ENCODE assay signal across 2 cellular contexts in the genomic region with DNA sequence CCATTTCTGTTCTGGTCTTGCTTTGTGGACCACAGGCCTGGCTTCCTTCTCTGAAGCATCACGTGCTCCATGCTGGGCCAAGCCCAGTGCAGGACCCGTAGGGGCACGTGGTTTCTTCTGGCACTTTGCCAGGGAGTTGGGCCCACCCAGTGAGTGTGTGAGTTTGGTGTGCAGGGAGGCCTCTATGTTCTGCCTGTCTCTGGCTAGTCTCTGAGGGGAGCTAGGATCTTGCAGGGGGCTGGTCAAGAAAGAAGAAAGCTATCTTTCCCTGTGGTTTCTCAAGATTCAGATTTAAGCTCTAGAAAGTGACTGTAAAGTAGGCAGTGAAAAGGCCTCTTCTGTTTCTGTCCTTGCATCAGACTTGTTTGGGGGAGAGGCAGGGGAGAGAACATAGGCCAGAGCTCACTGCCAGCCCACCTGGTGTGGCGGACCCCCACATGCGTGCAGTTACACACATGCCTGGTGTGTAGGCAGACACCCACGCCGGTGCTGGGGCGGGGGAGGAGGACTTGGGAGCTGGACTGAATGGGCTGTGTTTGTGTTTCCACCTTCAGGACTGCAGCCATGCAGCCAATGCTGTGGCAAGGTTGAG.
TF ChIP-seq lines count a peak whose summit lies in the region.

No MANE protein-coding gene starts in this region.

TF ChIP-seq in K562, 482 proteins besides CTCF, POLR2A, EP300 and RAD21 (continues in another document):
- TF ChIP-seq, protein P1, sequence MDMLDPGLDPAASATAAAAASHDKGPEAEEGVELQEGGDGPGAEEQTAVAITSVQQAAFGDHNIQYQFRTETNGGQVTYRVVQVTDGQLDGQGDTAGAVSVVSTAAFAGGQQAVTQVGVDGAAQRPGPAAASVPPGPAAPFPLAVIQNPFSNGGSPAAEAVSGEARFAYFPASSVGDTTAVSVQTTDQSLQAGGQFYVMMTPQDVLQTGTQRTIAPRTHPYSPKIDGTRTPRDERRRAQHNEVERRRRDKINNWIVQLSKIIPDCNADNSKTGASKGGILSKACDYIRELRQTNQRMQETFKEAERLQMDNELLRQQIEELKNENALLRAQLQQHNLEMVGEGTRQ (CRISPR knock-in tag; IDR thresholded peaks at IDR 0.05): peak; percentile 95
- no peak for TF ChIP-seq SRF (CRISPR knock-in tag; IDR thresholded peaks at IDR 0.05)
- no peak for TF ChIP-seq ZNF124 (CRISPR knock-in tag; IDR thresholded peaks at IDR 0.05)
- peak; percentile 70 for TF ChIP-seq EGR1 (conservative IDR thresholded peaks at IDR 0.05)
- TF ChIP-seq MEF2D (tag; conservative IDR thresholded peaks at IDR 0.05; ENCODE audit: low read depth): no peak
- no peak for TF ChIP-seq CBFA2T3 (IDR thresholded peaks at IDR 0.05)
- TF ChIP-seq L3MBTL2 (IDR thresholded peaks at IDR 0.05): peak; percentile 46; the same call in 1 of the 2 replicates
- TF ChIP-seq MYC (IDR thresholded peaks at IDR 0.05; ENCODE audit: low read depth, low read length): peak; percentile 76
- TF ChIP-seq MYC (CRISPR knock-in tag; IDR thresholded peaks at IDR 0.05; ENCODE audit: borderline replicate concordance, low read depth): no peak
- peak; percentile 91 for TF ChIP-seq SMAD1 (IDR thresholded peaks at IDR 0.05; ENCODE audit: low read depth, low read length, partially characterized antibody)
- no peak for TF ChIP-seq FUS (optimal IDR thresholded peaks at IDR 0.05; ENCODE audit: low read depth, low read length)
- TF ChIP-seq NELFE (IDR thresholded peaks at IDR 0.05; ENCODE audit: insufficient read depth, insufficient read length): no peak
- TF ChIP-seq, protein P2, sequence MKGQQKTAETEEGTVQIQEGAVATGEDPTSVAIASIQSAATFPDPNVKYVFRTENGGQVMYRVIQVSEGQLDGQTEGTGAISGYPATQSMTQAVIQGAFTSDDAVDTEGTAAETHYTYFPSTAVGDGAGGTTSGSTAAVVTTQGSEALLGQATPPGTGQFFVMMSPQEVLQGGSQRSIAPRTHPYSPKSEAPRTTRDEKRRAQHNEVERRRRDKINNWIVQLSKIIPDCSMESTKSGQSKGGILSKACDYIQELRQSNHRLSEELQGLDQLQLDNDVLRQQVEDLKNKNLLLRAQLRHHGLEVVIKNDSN (CRISPR knock-in tag; IDR thresholded peaks at IDR 0.05): peak; percentile 86
- TF ChIP-seq MTA3 (IDR thresholded peaks at IDR 0.05; ENCODE audit: borderline replicate concordance): peak; percentile 38; the same call in 1 of the 2 replicates
- no peak for TF ChIP-seq FOXP1 (CRISPR knock-in tag; IDR thresholded peaks at IDR 0.05)
- TF ChIP-seq C11orf30 (IDR thresholded peaks at IDR 0.05; ENCODE audit: low read depth): no peak
- no peak for TF ChIP-seq TBP (optimal IDR thresholded peaks at IDR 0.05; ENCODE audit: low read depth, low read length)
- no peak for TF ChIP-seq FOXA1 (IDR thresholded peaks at IDR 0.05; ENCODE audit: borderline replicate concordance)
- TF ChIP-seq NFIX (CRISPR knock-in tag; IDR thresholded peaks at IDR 0.05; ENCODE audit: low read depth): peak; percentile 96
- no peak for TF ChIP-seq ZNF778 (CRISPR knock-in tag; IDR thresholded peaks at IDR 0.05)
- no peak for TF ChIP-seq HMG20A (CRISPR knock-in tag; conservative IDR thresholded peaks at IDR 0.05)
- no peak for TF ChIP-seq TRIM28 (IDR thresholded peaks at IDR 0.05)
- TF ChIP-seq COPS2 (conservative IDR thresholded peaks at IDR 0.05): no peak
- TF ChIP-seq ARNT (IDR thresholded peaks at IDR 0.05): no peak
- no peak for TF ChIP-seq TFAM (CRISPR knock-in tag; conservative IDR thresholded peaks at IDR 0.05)
- TF ChIP-seq, protein P3, sequence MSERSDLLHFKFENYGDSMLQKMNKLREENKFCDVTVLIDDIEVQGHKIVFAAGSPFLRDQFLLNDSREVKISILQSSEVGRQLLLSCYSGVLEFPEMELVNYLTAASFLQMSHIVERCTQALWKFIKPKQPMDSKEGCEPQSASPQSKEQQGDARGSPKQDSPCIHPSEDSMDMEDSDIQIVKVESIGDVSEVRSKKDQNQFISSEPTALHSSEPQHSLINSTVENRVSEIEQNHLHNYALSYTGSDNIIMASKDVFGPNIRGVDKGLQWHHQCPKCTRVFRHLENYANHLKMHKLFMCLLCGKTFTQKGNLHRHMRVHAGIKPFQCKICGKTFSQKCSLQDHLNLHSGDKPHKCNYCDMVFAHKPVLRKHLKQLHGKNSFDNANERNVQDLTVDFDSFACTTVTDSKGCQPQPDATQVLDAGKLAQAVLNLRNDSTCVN (CRISPR knock-in tag; IDR thresholded peaks at IDR 0.05): no peak
- TF ChIP-seq NR2C1 (IDR thresholded peaks at IDR 0.05): no peak
- TF ChIP-seq NR2C1 (tag; IDR thresholded peaks at IDR 0.05): no peak
- TF ChIP-seq, protein P4, sequence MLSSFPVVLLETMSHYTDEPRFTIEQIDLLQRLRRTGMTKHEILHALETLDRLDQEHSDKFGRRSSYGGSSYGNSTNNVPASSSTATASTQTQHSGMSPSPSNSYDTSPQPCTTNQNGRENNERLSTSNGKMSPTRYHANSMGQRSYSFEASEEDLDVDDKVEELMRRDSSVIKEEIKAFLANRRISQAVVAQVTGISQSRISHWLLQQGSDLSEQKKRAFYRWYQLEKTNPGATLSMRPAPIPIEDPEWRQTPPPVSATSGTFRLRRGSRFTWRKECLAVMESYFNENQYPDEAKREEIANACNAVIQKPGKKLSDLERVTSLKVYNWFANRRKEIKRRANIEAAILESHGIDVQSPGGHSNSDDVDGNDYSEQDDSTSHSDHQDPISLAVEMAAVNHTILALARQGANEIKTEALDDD (IDR thresholded peaks at IDR 0.05): no peak
- no peak for TF ChIP-seq ZC3H4 (CRISPR knock-in tag; IDR thresholded peaks at IDR 0.05; ENCODE audit: borderline replicate concordance)
- TF ChIP-seq SMARCA5 (IDR thresholded peaks at IDR 0.05): no peak

TF ChIP-seq in HepG2, 621 proteins besides CTCF, POLR2A, EP300 and RAD21:
- TF ChIP-seq, protein P5, sequence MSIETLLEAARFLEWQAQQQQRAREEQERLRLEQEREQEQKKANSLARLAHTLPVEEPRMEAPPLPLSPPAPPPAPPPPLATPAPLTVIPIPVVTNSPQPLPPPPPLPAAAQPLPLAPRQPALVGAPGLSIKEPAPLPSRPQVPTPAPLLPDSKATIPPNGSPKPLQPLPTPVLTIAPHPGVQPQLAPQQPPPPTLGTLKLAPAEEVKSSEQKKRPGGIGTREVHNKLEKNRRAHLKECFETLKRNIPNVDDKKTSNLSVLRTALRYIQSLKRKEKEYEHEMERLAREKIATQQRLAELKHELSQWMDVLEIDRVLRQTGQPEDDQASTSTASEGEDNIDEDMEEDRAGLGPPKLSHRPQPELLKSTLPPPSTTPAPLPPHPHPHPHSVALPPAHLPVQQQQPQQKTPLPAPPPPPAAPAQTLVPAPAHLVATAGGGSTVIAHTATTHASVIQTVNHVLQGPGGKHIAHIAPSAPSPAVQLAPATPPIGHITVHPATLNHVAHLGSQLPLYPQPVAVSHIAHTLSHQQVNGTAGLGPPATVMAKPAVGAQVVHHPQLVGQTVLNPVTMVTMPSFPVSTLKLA (IDR thresholded peaks at IDR 0.05): no peak
- TF ChIP-seq, protein P6, sequence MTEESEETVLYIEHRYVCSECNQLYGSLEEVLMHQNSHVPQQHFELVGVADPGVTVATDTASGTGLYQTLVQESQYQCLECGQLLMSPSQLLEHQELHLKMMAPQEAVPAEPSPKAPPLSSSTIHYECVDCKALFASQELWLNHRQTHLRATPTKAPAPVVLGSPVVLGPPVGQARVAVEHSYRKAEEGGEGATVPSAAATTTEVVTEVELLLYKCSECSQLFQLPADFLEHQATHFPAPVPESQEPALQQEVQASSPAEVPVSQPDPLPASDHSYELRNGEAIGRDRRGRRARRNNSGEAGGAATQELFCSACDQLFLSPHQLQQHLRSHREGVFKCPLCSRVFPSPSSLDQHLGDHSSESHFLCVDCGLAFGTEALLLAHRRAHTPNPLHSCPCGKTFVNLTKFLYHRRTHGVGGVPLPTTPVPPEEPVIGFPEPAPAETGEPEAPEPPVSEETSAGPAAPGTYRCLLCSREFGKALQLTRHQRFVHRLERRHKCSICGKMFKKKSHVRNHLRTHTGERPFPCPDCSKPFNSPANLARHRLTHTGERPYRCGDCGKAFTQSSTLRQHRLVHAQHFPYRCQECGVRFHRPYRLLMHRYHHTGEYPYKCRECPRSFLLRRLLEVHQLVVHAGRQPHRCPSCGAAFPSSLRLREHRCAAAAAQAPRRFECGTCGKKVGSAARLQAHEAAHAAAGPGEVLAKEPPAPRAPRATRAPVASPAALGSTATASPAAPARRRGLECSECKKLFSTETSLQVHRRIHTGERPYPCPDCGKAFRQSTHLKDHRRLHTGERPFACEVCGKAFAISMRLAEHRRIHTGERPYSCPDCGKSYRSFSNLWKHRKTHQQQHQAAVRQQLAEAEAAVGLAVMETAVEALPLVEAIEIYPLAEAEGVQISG (CRISPR knock-in tag; IDR thresholded peaks at IDR 0.05): 0 out of 2 replicates have a peak, but pooled peaks have one; percentile 22
- peak; percentile 93 for TF ChIP-seq LCORL (IDR thresholded peaks at IDR 0.05)
- no peak for TF ChIP-seq LCORL (CRISPR knock-in tag; IDR thresholded peaks at IDR 0.05)
TF ChIP-seq in HepG2: peak in this region for 2.
